Comparison of ENCODE assay signal across 1 cellular context in genomic region chr20:63819224-63819917, GRCh38.
TF ChIP-seq lines count a peak whose summit lies in the region.

No MANE protein-coding gene starts in this region.

TF ChIP-seq in H1, 55 proteins besides CTCF, POLR2A, EP300 and RAD21:
- TF ChIP-seq NANOG (IDR thresholded peaks at IDR 0.05; ENCODE audit: insufficient read depth, low read depth, low read length, poor library complexity, severe bottlenecking) (no peak), YY1 (IDR thresholded peaks at IDR 0.05; ENCODE audit: low read depth, low read length) (no peak), GABPA (IDR thresholded peaks at IDR 0.05; ENCODE audit: borderline replicate concordance, insufficient read depth, low read length) (no peak), TAF1 (IDR thresholded peaks at IDR 0.05; ENCODE audit: low read depth, low read length) (no peak), FOSL1 (IDR thresholded peaks at IDR 0.05; ENCODE audit: insufficient read depth, low read depth, low read length) (no peak), CREB1 (IDR thresholded peaks at IDR 0.05) (no peak), SIX5 (IDR thresholded peaks at IDR 0.05; ENCODE audit: low read depth, low read length) (no peak), ZNF274 (IDR thresholded peaks at IDR 0.05; ENCODE audit: borderline replicate concordance, extremely low read depth, low read length) (no peak), E2F6 (IDR thresholded peaks at IDR 0.05) (no peak), SP2 (IDR thresholded peaks at IDR 0.05; ENCODE audit: low read length) (no peak), TCF12 (IDR thresholded peaks at IDR 0.05; ENCODE audit: low read depth, low read length) (no peak), MAX (IDR thresholded peaks at IDR 0.05) (no peak), GTF2F1 (IDR thresholded peaks at IDR 0.05; ENCODE audit: borderline replicate concordance, low read depth, low read length) (no peak), SIRT6 (IDR thresholded peaks at IDR 0.05; ENCODE audit: low read length) (no peak), RNF2 (IDR thresholded peaks at IDR 0.05; ENCODE audit: borderline replicate concordance, low read depth, low read length, missing control alignments, poor library complexity, severe bottlenecking) (no peak)
